12 cellular contexts compared by ENCODE assay signal in genomic region chr10:78433722-78434535, GRCh38.
DNase-seq lines count a peak whose midpoint lies in the region; ATAC-seq and TF ChIP-seq lines count a peak whose summit lies in the region.
"Had no signal": no experiment of that assay in that cellular context is flagged by ENCODE, and none has a peak within 500 bp of the region (broad histone marks: within the 10 kb centered on the region; RNA-seq: fewer than 3 reads in every experiment).

No MANE protein-coding gene starts in this region.

- no peaks in the 10 kb centered on the region for H3K36me3 ChIP-seq in hepatocyte (replicated peaks; ENCODE audit: insufficient read depth, low read depth)
- no peaks in the 10 kb centered on the region for H3K36me3 ChIP-seq in upper lobe of left lung
- no peaks in the 10 kb centered on the region for H3K36me3 ChIP-seq in CD4-positive, alpha-beta memory T cell (ENCODE audit: insufficient read depth, low read length)

- no peak overlapping the region for H3K4me2 ChIP-seq in hepatocyte

- H3K4me3 ChIP-seq in hepatocyte = no peak overlapping the region
- H3K4me3 ChIP-seq in upper lobe of left lung = no peak overlapping the region
- H3K4me3 ChIP-seq in CD4-positive, alpha-beta memory T cell (ENCODE audit: low read length in 2 of 2) = no peak overlapping the region

- TF ChIP-seq EP300 in upper lobe of left lung (IDR thresholded peaks at IDR 0.05) = no peak

- peaks cover 17 to 27% of the 10 kb centered on the region in 2 donors for H3K27me3 Mint-ChIP-seq in CD4-positive, alpha-beta memory T cell

- H2AFZ ChIP-seq in hepatocyte = no peak overlapping the region

- peak overlapping the region in 1 of 7 donors; percentile 42 for H3K27ac Mint-ChIP-seq in CD4-positive, alpha-beta memory T cell
- H3K27ac Mint-ChIP-seq: activated naive CD4-positive, alpha-beta T cell treated with anti-CD3 and anti-CD28 coated beads, Interleukin-2, amount 10 ng/mL, durations not matched to agents 7 days and 5 days; immature natural killer cell had no signal

- no peak for TF ChIP-seq POLR2A in upper lobe of left lung (IDR thresholded peaks at IDR 0.05)

- no peaks in the 10 kb centered on the region for H3K9me2 ChIP-seq in hepatocyte (replicated peaks; ENCODE audit: insufficient read depth)

- H3K27me3 ChIP-seq in hepatocyte (no peaks in the 10 kb centered on the region), upper lobe of left lung (no peaks in the 10 kb centered on the region)
- H3K27me3 ChIP-seq in CD4-positive, alpha-beta memory T cell (ENCODE audit: insufficient read depth, low read length) = no peaks in the 10 kb centered on the region

- POLR2A ChIA-PET in CD4-positive, alpha-beta memory T cell (lab: Charles Lee; ENCODE audit: partially characterized antibody) = no interaction called here

- no peaks in the 10 kb centered on the region for H3K36me3 Mint-ChIP-seq in CD4-positive, alpha-beta memory T cell
- H3K36me3 Mint-ChIP-seq: activated naive CD4-positive, alpha-beta T cell treated with anti-CD3 and anti-CD28 coated beads, Interleukin-2, amount 10 ng/mL, durations not matched to agents 7 days and 5 days; immature natural killer cell had no signal

- H3K27ac ChIP-seq in hepatocyte (peak overlapping the region; percentile 62), upper lobe of left lung (no peak overlapping the region)
- no peak overlapping the region for H3K27ac ChIP-seq in CD4-positive, alpha-beta memory T cell (ENCODE audit: low read depth, low read length)

- no peaks in the 10 kb centered on the region for H4K20me1 ChIP-seq in hepatocyte (ENCODE audit: insufficient read depth, poor library complexity, severe bottlenecking)

- peaks cover 2 to 5% (median 3%) of the 10 kb centered on the region in 8 donors for H3K9me3 Mint-ChIP-seq in CD4-positive, alpha-beta memory T cell

- no peak for TF ChIP-seq CTCF in hepatocyte (IDR thresholded peaks at IDR 0.05; ENCODE audit: poor library complexity)
- TF ChIP-seq CTCF in upper lobe of left lung (IDR thresholded peaks at IDR 0.05) = no peak

- peak; percentile 32 for DNase-seq in NCI-H748 (lab: John Stamatoyannopoulos, UW; ENCODE audit: unreplicated experiment)
- DNase-seq in NCI-H748 treated with DMSO at 0.1 percent for 48 hours (lab: John Stamatoyannopoulos, UW) = no peak
- peak; percentile 86 for DNase-seq in SK-N-DZ (ENCODE audit: low spot score)
- no peak for DNase-seq in hepatocyte (ENCODE audit: low spot score)
- DNase-seq in upper lobe of left lung = no peak
- DNase-seq in NCI-H226 = no peak
- DNase-seq in CD4-positive, alpha-beta memory T cell = no peak
- DNase-seq: activated CD4-positive, alpha-beta T cell treated with anti-CD3 and anti-CD28 coated beads, Interleukin-2, amount 50 U/mL, for 48 hours; activated naive CD4-positive, alpha-beta T cell treated with anti-CD3 and anti-CD28 coated beads, Interleukin-2, amount 10 ng/mL, durations not matched to agents 7 days and 5 days; immature natural killer cell; stimulated activated CD4-positive, alpha-beta T cell treated with anti-CD3 and anti-CD28 coated beads, Interleukin-1b, Interleukin-23, amount 100 ng/mL, for 48 hours had no signal

- 79% methylated on average over 12 of the region's 12 CpGs for WGBS in hepatocyte (ENCODE audit: low lambda C conversion rate, missing lambda C conversion rate)
- WGBS in upper lobe of left lung, 2 donors = 73 to 81% methylated on average over 7 to 12 of the region's 12 CpGs

- H3K4me3 Mint-ChIP-seq in CD4-positive, alpha-beta memory T cell = no peak overlapping the region
- H3K4me3 Mint-ChIP-seq: activated naive CD4-positive, alpha-beta T cell treated with anti-CD3 and anti-CD28 coated beads, Interleukin-2, amount 10 ng/mL, durations not matched to agents 7 days and 5 days; immature natural killer cell had no signal

- intact Hi-C loops in CD4-positive, alpha-beta memory T cell (cut with micrococcal nuclease) = no loop called here

- no peaks in the 10 kb centered on the region for H3K79me2 ChIP-seq in hepatocyte

- H3K9me3 ChIP-seq in hepatocyte (ENCODE audit: low read depth) = no peaks in the 10 kb centered on the region
- no peaks in the 10 kb centered on the region for H3K9me3 ChIP-seq in upper lobe of left lung
- H3K9me3 ChIP-seq in CD4-positive, alpha-beta memory T cell (ENCODE audit: control insufficient read depth in 1 of 2, low read length in 2 of 2) = no peaks in the 10 kb centered on the region

- ATAC-seq in upper lobe of left lung (ENCODE audit: low FRiP score in 2 of 2) (peak; percentile 12 to 63), GM19395 (IDR thresholded peaks at IDR 0.05; ENCODE audit: unreplicated experiment) (no peak)

- H3K4me1 ChIP-seq in hepatocyte (ENCODE audit: insufficient read depth) (peaks cover 52% of the 10 kb centered on the region), upper lobe of left lung (peaks cover 0 to 3% (median 0%) of the 10 kb centered on the region in 4 donors)
- no peaks in the 10 kb centered on the region for H3K4me1 ChIP-seq in CD4-positive, alpha-beta memory T cell (ENCODE audit: insufficient read depth, low read length)

- H3K4me1 Mint-ChIP-seq in CD4-positive, alpha-beta memory T cell = peaks cover 0 to 1% (median 0%) of the 10 kb centered on the region in 4 donors
- H3K4me1 Mint-ChIP-seq: activated naive CD4-positive, alpha-beta T cell treated with anti-CD3 and anti-CD28 coated beads, Interleukin-2, amount 10 ng/mL, durations not matched to agents 7 days and 5 days; immature natural killer cell had no signal

- CTCF ChIA-PET in CD4-positive, alpha-beta memory T cell (lab: Charles Lee; ENCODE audit: partially characterized antibody) = no interaction called here

Comparison
In these comparisons a context has a peak if more than half of its experiments do, and no peak if none do; other contexts are left out.
1. DNase-seq: peak in NCI-H748 (single experiment) and SK-N-DZ (single experiment); none in NCI-H748 treated with DMSO at 0.1 percent for 48 hours (single experiment), hepatocyte (single experiment), upper lobe of left lung (0 of 2), NCI-H226 (single experiment) and CD4-positive, alpha-beta memory T cell (0 of 5).